9 cellular contexts compared by ENCODE assay signal in genomic region chr15:67089218-67090193, GRCh38. TPM values are rescaled to one million over a fixed set of nuclear protein-coding genes. Genes with fewer than 3 reads are reported as not detected.
DNase-seq lines count a peak whose midpoint lies in the region; ATAC-seq and TF ChIP-seq lines count a peak whose summit lies in the region.
"Had no signal": no experiment of that assay in that cellular context is flagged by ENCODE, and none has a peak within 500 bp of the region (broad histone marks: within the 10 kb centered on the region; RNA-seq: fewer than 3 reads in every experiment).

No MANE protein-coding gene starts in this region.

- H3K56ac ChIP-seq in mesendoderm (ENCODE audit: low read length), result peak overlapping the region; percentile 38

- H3K9me3 Mint-ChIP-seq in endothelial cell (ENCODE audit: unreplicated experiment), result no peaks in the 10 kb centered on the region

- H2AFZ ChIP-seq in ACC112 (ENCODE audit: low read length, unreplicated experiment), result no peak overlapping the region

- H2BK5ac ChIP-seq in mesendoderm (ENCODE audit: low read length), result peak overlapping the region; percentile 32

- H2AK5ac ChIP-seq in mesendoderm (ENCODE audit: low read length), result peak overlapping the region; percentile 24

- no peak overlapping the region for H3K18ac ChIP-seq in mesendoderm (ENCODE audit: low read length)

- no peak overlapping the region for H3K4me3 ChIP-seq in ACC112 (ENCODE audit: low read depth, low read length)
- no peak overlapping the region for H3K4me3 ChIP-seq in mesendoderm (ENCODE audit: low read length)

- H3K27ac ChIP-seq in ACC112 (ENCODE audit: low read depth, low read length) (peak overlapping the region; percentile 85), mesendoderm (ENCODE audit: low read depth, low read length) (no peak overlapping the region)

- no peak overlapping the region for H2BK15ac ChIP-seq in mesendoderm (replicated peaks; ENCODE audit: low read depth)

- no peak overlapping the region for H3K4ac ChIP-seq in mesendoderm (ENCODE audit: low read depth, low read length)

- no peak overlapping the region for H3K4me3 Mint-ChIP-seq in endothelial cell (ENCODE audit: unreplicated experiment)

- H3K36me3 ChIP-seq in ACC112 (ENCODE audit: insufficient read depth, low read length) (peaks cover 11% of the 10 kb centered on the region; the same call in 1 of the 2 replicates), mesendoderm (ENCODE audit: control insufficient read depth, insufficient read depth, low read length) (no peaks in the 10 kb centered on the region)

- no peak overlapping the region for H4K5ac ChIP-seq in mesendoderm (ENCODE audit: low read length)

- peaks cover 8% of the 10 kb centered on the region for H3K4me1 Mint-ChIP-seq in endothelial cell (ENCODE audit: unreplicated experiment)

- no peaks in the 10 kb centered on the region for H3K27me3 Mint-ChIP-seq in endothelial cell (ENCODE audit: unreplicated experiment)

- peaks cover 95% of the 10 kb centered on the region for H3K79me2 ChIP-seq in ACC112 (ENCODE audit: control insufficient read depth, insufficient read depth, low read length, unreplicated experiment)
- peaks cover 8% of the 10 kb centered on the region for H3K79me2 ChIP-seq in mesendoderm (ENCODE audit: control insufficient read depth, insufficient read depth, low read length)

- no peak overlapping the region for H3K23ac ChIP-seq in mesendoderm (ENCODE audit: low read length)

- no peak overlapping the region for H4K8ac ChIP-seq in mesendoderm (ENCODE audit: low read depth, low read length)

- H3K4me2 ChIP-seq in mesendoderm (ENCODE audit: low read length), result no peak overlapping the region

- DNase-seq in HT1080 (ENCODE audit: low read depth), result peak; percentile 87
- DNase-seq in astrocyte of the hippocampus (ENCODE audit: low read depth, low spot score), result peak; percentile 73
- DNase-seq in mesendoderm, result no peak
- no peak for DNase-seq in pons (ENCODE audit: low spot score)
- DNase-seq in GM19238 (ENCODE audit: insufficient read length, low spot score), result no peak
- no peak for DNase-seq in endothelial cell (ENCODE audit: low spot score)
- DNase-seq: NCI-H1092 had no signal

- peaks cover 16% of the 10 kb centered on the region for H3K79me1 ChIP-seq in mesendoderm (ENCODE audit: low read length)

- no peak overlapping the region for H3K9ac ChIP-seq in mesendoderm (ENCODE audit: low read length)

- WGBS in mesendoderm (ENCODE audit: extremely low coverage, insufficient coverage, low lambda C conversion rate), result no CpG with 5 or more reads among the region's 15 CpGs

- H3K36me3 Mint-ChIP-seq in endothelial cell (ENCODE audit: low read depth, unreplicated experiment), result peaks cover 5% of the 10 kb centered on the region

- H2BK120ac ChIP-seq in mesendoderm (ENCODE audit: low read depth, low read length), result no peak overlapping the region

- ATAC-seq in GM18519 (IDR thresholded peaks at IDR 0.05; ENCODE audit: low FRiP score, unreplicated experiment), result no peak

- H3K27me3 ChIP-seq in ACC112 (ENCODE audit: insufficient read depth, low read length) (no peaks in the 10 kb centered on the region), mesendoderm (ENCODE audit: insufficient read depth, low read length, poor library complexity) (no peaks in the 10 kb centered on the region)

- no peak for TF ChIP-seq CTCF in endothelial cell (IDR thresholded peaks at IDR 0.05; ENCODE audit: unreplicated experiment)

- H3K4me1 ChIP-seq in ACC112 (ENCODE audit: control insufficient read depth, insufficient read depth, low read length, unreplicated experiment) (peaks cover 79% of the 10 kb centered on the region), mesendoderm (ENCODE audit: control insufficient read depth, low read depth, low read length) (peaks cover 47% of the 10 kb centered on the region)

- H3K27ac Mint-ChIP-seq in endothelial cell (ENCODE audit: unreplicated experiment), result no peak overlapping the region

RNA-seq across cellular contexts. Expression of gene SMAD3, which starts 24.1 kb away (rescaled TPM):
- total RNA-seq in HT1080 (2014; rRNA removed; shearing (Covaris generic)), result 20.9 and 39.2 TPM in 2 replicates
- polyA plus RNA-seq in HT1080 (2015; cell fraction: cytosol; rRNA removed), result 99.4 and 115 TPM in 2 replicates
- polyA plus RNA-seq in HT1080 (2015; cell fraction: nucleus; rRNA removed), result 204 and 241 TPM in 2 replicates
- polyA plus RNA-seq in mesendoderm (2013, experiment 1 of 2), result 17.4 TPM
- 16.4 TPM for polyA plus RNA-seq in mesendoderm (2013, experiment 2 of 2)
- total RNA-seq in endothelial cell (ENCODE audit: unreplicated experiment), result 8.2 TPM

Comparison
In these comparisons a context has a peak if more than half of its experiments do, and no peak if none do; other contexts are left out.
1. DNase-seq: peak in HT1080 (single experiment) and astrocyte of the hippocampus (single experiment); none in mesendoderm (single experiment), pons (single experiment), GM19238 (single experiment) and endothelial cell (single experiment).